ENCODE assay signal across 1 cellular context in genomic region chr10:86711957-86712708, GRCh38.
TF ChIP-seq lines count a peak whose summit lies in the region.

No MANE protein-coding gene starts in this region.

TF ChIP-seq in H1, 55 proteins besides CTCF, POLR2A, EP300 and RAD21 (continued from another document):
- TF ChIP-seq E2F6 (IDR thresholded peaks at IDR 0.05), result 0 out of 2 replicates have a peak, but pooled peaks have one; percentile 16
- TF ChIP-seq HDAC2 (IDR thresholded peaks at IDR 0.05; ENCODE audit: borderline replicate concordance in 1 of 2, low read depth in 2 of 2, low read length in 2 of 2), result 0 out of 4 replicates have a peak, but pooled peaks of 1 of the 2 experiments have one; percentile 45
- TF ChIP-seq KDM1A (IDR thresholded peaks at IDR 0.05; ENCODE audit: borderline replicate concordance, low read length), result peak; percentile 78; the same call in 1 of the 2 replicates
- TF ChIP-seq TEAD4 (IDR thresholded peaks at IDR 0.05; ENCODE audit: low read depth, low read length), result no peak
- 0 out of 2 replicates have a peak, but pooled peaks have one; percentile 30 for TF ChIP-seq TAF1 (IDR thresholded peaks at IDR 0.05; ENCODE audit: low read depth, low read length)
- peak; percentile 34; the same call in 1 of the 2 replicates for TF ChIP-seq YY1 (IDR thresholded peaks at IDR 0.05; ENCODE audit: low read depth, low read length)
- TF ChIP-seq EZH2 (IDR thresholded peaks at IDR 0.05; ENCODE audit: low read depth, low read length, severe bottlenecking), result no peak
- 0 out of 2 replicates have a peak, but pooled peaks have one; percentile 9 for TF ChIP-seq CHD1 (IDR thresholded peaks at IDR 0.05; ENCODE audit: low read depth, low read length)
- no peak for TF ChIP-seq GTF2F1 (IDR thresholded peaks at IDR 0.05; ENCODE audit: borderline replicate concordance, low read depth, low read length)
- TF ChIP-seq PHF8 (conservative IDR thresholded peaks at IDR 0.05; ENCODE audit: low read depth, low read length), result peak; percentile 7; the same call in 1 of the 2 replicates
- 0 out of 2 replicates have a peak, but pooled peaks have one; percentile 42 for TF ChIP-seq TBP (IDR thresholded peaks at IDR 0.05; ENCODE audit: low read depth, low read length)
- TF ChIP-seq KDM4A (IDR thresholded peaks at IDR 0.05; ENCODE audit: low read depth, low read length, severe bottlenecking), result peak; percentile 31
